In genomic region chr20:49854190-49854875, GRCh38 we compare ENCODE assay signal across 23 cellular contexts. TPM values are rescaled to one million over a fixed set of nuclear protein-coding genes. Genes with fewer than 3 reads are reported as not detected.
A peak's percentile ranks its signal among the peaks of the same experiment; 100 is the strongest.
DNase-seq lines count a peak whose midpoint lies in the region; ATAC-seq and TF ChIP-seq lines count a peak whose summit lies in the region.
"Had no signal": no experiment of that assay in that cellular context is flagged by ENCODE, and none has a peak within 500 bp of the region (broad histone marks: within the 10 kb centered on the region; RNA-seq: fewer than 3 reads in every experiment).

No MANE protein-coding gene starts in this region.

- peaks cover 0 to 42% (median 21%) of the 10 kb centered on the region in 12 donors for H3K4me1 ChIP-seq in heart left ventricle
- peaks cover 14% of the 10 kb centered on the region for H3K4me1 ChIP-seq in mesodermal cell (ENCODE audit: control insufficient read depth, insufficient read depth, low read length, poor library complexity, severe bottlenecking)

- TF ChIP-seq POLR2A in heart left ventricle (IDR thresholded peaks at IDR 0.05) = no peak

- no peaks in the 10 kb centered on the region for H3K27me3 Mint-ChIP-seq in brain
- H3K27me3 Mint-ChIP-seq: activated CD8-positive, alpha-beta memory T cell treated with anti-CD3 and anti-CD28 coated beads, Interleukin-2, amount 10 ng/mL, durations not matched to agents 7 days and 5 days; CD8-positive, alpha-beta memory T cell; memory B cell had no signal

- DNase-seq in Right ventricle myocardium inferior (ENCODE audit: missing footprints) (no peak), heart left ventricle (no peak), retina (no peak), 8988T (no peak), pons (ENCODE audit: low spot score) (no peak)
- DNase-seq: activated CD4-positive, CD25-positive, alpha-beta regulatory T cell; activated CD8-positive, alpha-beta memory T cell treated with anti-CD3 and anti-CD28 coated beads, Interleukin-2, amount 10 ng/mL, durations not matched to agents 7 days and 5 days; CD8-positive, alpha-beta memory T cell; DND-41; hippocampal formation; kidney; NCI-H1930; NCI-H524 treated with DMSO at 0.1 percent for 48 hours; stimulated activated CD4-positive, alpha-beta T cell treated with anti-CD3 and anti-CD28 coated beads, Interleukin-15, amount 100 ng/mL, for 24 hours; stimulated activated naive CD4-positive, alpha-beta T cell treated with Interleukin-2 at 50 U/mL for 16 hours; upper lobe of right lung had no signal

- peaks cover 47% of the 10 kb centered on the region for H3K4me1 Mint-ChIP-seq in brain

- H3K4me3 Mint-ChIP-seq in brain = no peak overlapping the region
- H3K4me3 Mint-ChIP-seq: activated CD8-positive, alpha-beta memory T cell treated with anti-CD3 and anti-CD28 coated beads, Interleukin-2, amount 10 ng/mL, durations not matched to agents 7 days and 5 days; CD8-positive, alpha-beta memory T cell; memory B cell; nephron had no signal

- peaks cover 29% of the 10 kb centered on the region for H3K36me3 Mint-ChIP-seq in brain

- peak overlapping the region in 3 of 5 experiments; percentile 31 to 90 (median 87) for H3K27ac Mint-ChIP-seq in brain
- H3K27ac Mint-ChIP-seq: activated CD8-positive, alpha-beta memory T cell treated with anti-CD3 and anti-CD28 coated beads, Interleukin-2, amount 10 ng/mL, durations not matched to agents 7 days and 5 days; activated T-helper 2 cell treated with anti-CD3 and anti-CD28 coated beads, Interferon-gamma antibody, Interleukin-2, Interleukin-4, amounts not matched to agents 10 μg/mL and 5 μg/mL and 100 μg/mL, durations not matched to agents 14 hours and 24 hours and 36 hours; memory B cell had no signal

- H3K9me3 ChIP-seq in heart left ventricle (no peaks in the 10 kb centered on the region), mesodermal cell (ENCODE audit: control insufficient read depth, low read length) (no peaks in the 10 kb centered on the region)
- H3K9me3 ChIP-seq: upper lobe of right lung had no signal

- WGBS in heart left ventricle, 4 donors = 87 to 90% (median 89%) methylated on average over 9 to 10 of the region's 10 CpGs
- 91 to 94% methylated on average over 7 to 10 of the region's 10 CpGs for WGBS in mesodermal cell (ENCODE audit: insufficient coverage in 2 of 2), 2 experiments

- H3K9me3 Mint-ChIP-seq in brain = peaks cover 0 to 2% (median 0%) of the 10 kb centered on the region in 5 experiments
- H3K9me3 Mint-ChIP-seq: activated T-helper 2 cell treated with anti-CD3 and anti-CD28 coated beads, Interferon-gamma antibody, Interleukin-2, Interleukin-4, amounts not matched to agents 10 μg/mL and 5 μg/mL and 100 μg/mL, durations not matched to agents 14 hours and 24 hours and 36 hours; CD8-positive, alpha-beta memory T cell; memory B cell; nephron had no signal

- H3K27me3 ChIP-seq in heart left ventricle = no peaks in the 10 kb centered on the region
- H3K27me3 ChIP-seq: upper lobe of right lung had no signal

- intact Hi-C loops in Right ventricle myocardium inferior (cut with DNase I) (loop anchor here (10.0 kb wide), 2 partner anchors 310 to 520 kb away; no protein-coding TSS in a partner anchor), heart left ventricle (cut with DNase I) (loop anchor here in 5 of 10 donors (5.0 to 10.0 kb wide), 2 partner anchors 242 to 310 kb away; no protein-coding TSS in a partner anchor)

- no peak for TF ChIP-seq CTCF in heart left ventricle (IDR thresholded peaks at IDR 0.05)
- TF ChIP-seq CTCF in brain (conservative IDR thresholded peaks at IDR 0.05) = no peak

- H3K27ac ChIP-seq in heart left ventricle = no peak overlapping the region
- H3K27ac ChIP-seq in mesodermal cell (ENCODE audit: low read depth, low read length, severe bottlenecking) = peak overlapping the region; percentile 23
- H3K27ac ChIP-seq: upper lobe of right lung had no signal

- H3K4me3 ChIP-seq in heart left ventricle (no peak overlapping the region), mesodermal cell (ENCODE audit: extremely low read depth, insufficient read depth, low read length, poor library complexity, severe bottlenecking) (no peak overlapping the region)
- H3K4me3 ChIP-seq: upper lobe of right lung had no signal

- peak; percentile 6 for ATAC-seq in Right ventricle myocardium inferior
- no peak for ATAC-seq in heart left ventricle
- ATAC-seq in HG03469 (IDR thresholded peaks at IDR 0.05; ENCODE audit: unreplicated experiment) = no peak
- ATAC-seq: activated CD8-positive, alpha-beta memory T cell treated with anti-CD3 and anti-CD28 coated beads, Interleukin-2, amount 10 ng/mL, durations not matched to agents 7 days and 5 days; HepG2; upper lobe of right lung had no signal

- H3K36me3 ChIP-seq in heart left ventricle (peaks cover 0 to 92% (median 46%) of the 10 kb centered on the region in 9 donors), mesodermal cell (ENCODE audit: control insufficient read depth, insufficient read depth, low read length) (peaks cover 54% of the 10 kb centered on the region)

RNA-seq across cellular contexts. Expression of gene SLC9A8, which starts 41.7 kb away (rescaled TPM):
- 4.7 TPM for total RNA-seq in Right ventricle myocardium inferior
- total RNA-seq in heart left ventricle = 10 to 100 TPM in 1 of 9 donors, 1 to 10 TPM in 8; 4.6 to 12.5 (median 6.3) TPM
- polyA plus RNA-seq in heart left ventricle = 1 to 10 TPM; 5.3 to 5.5 TPM
- 5.4 TPM for polyA plus RNA-seq in brain (ENCODE audit: insufficient read depth, low read depth, low replicate concordance)
- polyA plus RNA-seq in mesodermal cell (2013, experiment 1 of 2) = 6.8 TPM
- 5.9 TPM for polyA plus RNA-seq in mesodermal cell (2013, experiment 2 of 2)
